Comparison of ENCODE assay signal across 1 cellular context in the genomic region with DNA sequence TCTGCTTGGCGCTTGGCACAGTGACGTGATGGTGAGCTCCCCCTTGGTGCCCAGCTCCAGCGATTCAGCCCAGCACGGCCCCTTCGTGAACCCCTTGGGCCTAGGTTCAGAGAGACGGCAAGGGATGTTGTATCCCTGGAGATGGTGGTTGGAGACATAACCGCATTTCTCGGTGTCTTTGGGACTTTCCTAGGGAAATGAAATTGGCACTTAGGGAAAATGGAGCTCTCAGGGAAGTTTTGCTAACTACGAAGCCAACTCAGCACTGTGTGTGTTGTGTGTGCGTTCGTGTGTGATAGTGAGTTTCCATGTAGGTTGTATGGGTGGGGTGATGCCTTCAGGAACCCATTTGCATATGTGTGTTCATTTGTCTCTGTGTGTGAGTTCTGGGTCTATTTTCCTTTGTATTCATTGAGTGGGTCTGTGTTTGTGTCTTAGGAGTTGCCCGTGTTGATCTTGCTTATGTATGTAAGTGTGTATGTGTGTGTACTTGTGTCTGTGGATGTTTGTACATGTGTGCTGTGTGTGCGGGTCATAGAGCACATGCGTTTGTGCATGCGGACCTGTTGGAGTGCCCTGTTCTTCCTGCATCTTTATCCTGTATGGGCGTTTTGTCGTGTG.
TF ChIP-seq lines count a peak whose summit lies in the region.

No MANE protein-coding gene starts in this region.

TF ChIP-seq in HepG2, 621 proteins besides CTCF, POLR2A, EP300 and RAD21 (continued from another document and continues in another):
- TF ChIP-seq, protein P1, sequence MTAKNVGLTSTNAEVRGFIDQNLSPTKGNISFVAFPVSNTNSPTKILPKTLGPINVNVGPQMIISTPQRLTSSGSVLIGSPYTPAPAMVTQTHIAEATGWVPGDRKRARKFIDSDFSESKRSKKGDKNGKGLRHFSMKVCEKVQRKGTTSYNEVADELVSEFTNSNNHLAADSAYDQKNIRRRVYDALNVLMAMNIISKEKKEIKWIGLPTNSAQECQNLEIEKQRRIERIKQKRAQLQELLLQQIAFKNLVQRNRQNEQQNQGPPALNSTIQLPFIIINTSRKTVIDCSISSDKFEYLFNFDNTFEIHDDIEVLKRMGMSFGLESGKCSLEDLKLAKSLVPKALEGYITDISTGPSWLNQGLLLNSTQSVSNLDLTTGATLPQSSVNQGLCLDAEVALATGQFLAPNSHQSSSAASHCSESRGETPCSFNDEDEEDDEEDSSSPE (CRISPR knock-in tag; IDR thresholded peaks at IDR 0.05), result no peak
- TF ChIP-seq MLLT10 (CRISPR knock-in tag; IDR thresholded peaks at IDR 0.05) (peak; percentile 94), ZNF367 (CRISPR knock-in tag; IDR thresholded peaks at IDR 0.05; ENCODE audit: borderline replicate concordance) (no peak), ZNF891 (CRISPR knock-in tag; IDR thresholded peaks at IDR 0.05) (no peak; the same call in 1 of the 2 replicates), SNAPC2 (CRISPR knock-in tag; IDR thresholded peaks at IDR 0.05) (no peak), EHMT2 (IDR thresholded peaks at IDR 0.05; ENCODE audit: borderline replicate concordance, low read depth, low read length) (no peak), ZNF251 (CRISPR knock-in tag; IDR thresholded peaks at IDR 0.05) (peak; percentile 17; the same call in 1 of the 2 replicates), RARG (CRISPR knock-in tag; IDR thresholded peaks at IDR 0.05; ENCODE audit: low read depth) (no peak), KLF6 (CRISPR knock-in tag; IDR thresholded peaks at IDR 0.05) (no peak), ZNF333 (CRISPR knock-in tag; IDR thresholded peaks at IDR 0.05; ENCODE audit: borderline replicate concordance) (no peak; the same call in 1 of the 2 replicates), PTBP1 (IDR thresholded peaks at IDR 0.05; ENCODE audit: low read depth, low read length, poor library complexity, severe bottlenecking) (no peak), NFYC (CRISPR knock-in tag; IDR thresholded peaks at IDR 0.05) (no peak; the same call in 1 of the 2 replicates), ZFAT (CRISPR knock-in tag; conservative IDR thresholded peaks at IDR 0.05) (no peak), ZC3H13 (CRISPR knock-in tag; IDR thresholded peaks at IDR 0.05) (peak; percentile 23; the same call in 1 of the 2 replicates), GTF3A (CRISPR knock-in tag; conservative IDR thresholded peaks at IDR 0.05) (no peak), MTA1 (CRISPR knock-in tag; IDR thresholded peaks at IDR 0.05; ENCODE audit: borderline replicate concordance) (no peak), ZNF382 (CRISPR knock-in tag; IDR thresholded peaks at IDR 0.05; ENCODE audit: borderline replicate concordance) (no peak), ATF1 (CRISPR knock-in tag; IDR thresholded peaks at IDR 0.05) (no peak), ADNP (CRISPR knock-in tag; IDR thresholded peaks at IDR 0.05) (no peak), POLR2G (IDR thresholded peaks at IDR 0.05; ENCODE audit: low read depth, low read length) (peak; percentile 6), RFXAP (CRISPR knock-in tag; IDR thresholded peaks at IDR 0.05; ENCODE audit: borderline replicate concordance) (0 out of 2 replicates have a peak, but pooled peaks have one; percentile 42), DNMT3B (CRISPR knock-in tag; conservative IDR thresholded peaks at IDR 0.05) (no peak), MAFG (CRISPR knock-in tag; IDR thresholded peaks at IDR 0.05) (no peak), ZNF782 (CRISPR knock-in tag; IDR thresholded peaks at IDR 0.05; ENCODE audit: borderline replicate concordance) (peak; percentile 10; the same call in 1 of the 2 replicates), ZNF773 (CRISPR knock-in tag; IDR thresholded peaks at IDR 0.05; ENCODE audit: borderline replicate concordance) (0 out of 2 replicates have a peak, but pooled peaks have one; percentile 67), ZNF703 (CRISPR knock-in tag; IDR thresholded peaks at IDR 0.05; ENCODE audit: borderline replicate concordance) (no peak), MEIS2 (CRISPR knock-in tag; IDR thresholded peaks at IDR 0.05) (peak; percentile 44; the same call in 1 of the 2 replicates), POGZ (CRISPR knock-in tag; IDR thresholded peaks at IDR 0.05) (peak; percentile 19; the same call in 1 of the 2 replicates), ZNF772 (CRISPR knock-in tag; IDR thresholded peaks at IDR 0.05) (no peak), ZNF552 (CRISPR knock-in tag; IDR thresholded peaks at IDR 0.05; ENCODE audit: borderline replicate concordance) (0 out of 2 replicates have a peak, but pooled peaks have one; percentile 19), HNF4A (CRISPR knock-in tag; IDR thresholded peaks at IDR 0.05) (0 out of 2 replicates have a peak, but pooled peaks have one; percentile 17), ZNF563 (CRISPR knock-in tag; IDR thresholded peaks at IDR 0.05) (0 out of 2 replicates have a peak, but pooled peaks have one; percentile 1), ZNF558 (CRISPR knock-in tag; IDR thresholded peaks at IDR 0.05; ENCODE audit: borderline replicate concordance) (0 out of 2 replicates have a peak, but pooled peaks have one; percentile 80), TCF7 (IDR thresholded peaks at IDR 0.05; ENCODE audit: low read depth) (no peak), ZFP90 (CRISPR knock-in tag; IDR thresholded peaks at IDR 0.05; ENCODE audit: borderline replicate concordance) (peak; percentile 87)
- TF ChIP-seq, protein P2, sequence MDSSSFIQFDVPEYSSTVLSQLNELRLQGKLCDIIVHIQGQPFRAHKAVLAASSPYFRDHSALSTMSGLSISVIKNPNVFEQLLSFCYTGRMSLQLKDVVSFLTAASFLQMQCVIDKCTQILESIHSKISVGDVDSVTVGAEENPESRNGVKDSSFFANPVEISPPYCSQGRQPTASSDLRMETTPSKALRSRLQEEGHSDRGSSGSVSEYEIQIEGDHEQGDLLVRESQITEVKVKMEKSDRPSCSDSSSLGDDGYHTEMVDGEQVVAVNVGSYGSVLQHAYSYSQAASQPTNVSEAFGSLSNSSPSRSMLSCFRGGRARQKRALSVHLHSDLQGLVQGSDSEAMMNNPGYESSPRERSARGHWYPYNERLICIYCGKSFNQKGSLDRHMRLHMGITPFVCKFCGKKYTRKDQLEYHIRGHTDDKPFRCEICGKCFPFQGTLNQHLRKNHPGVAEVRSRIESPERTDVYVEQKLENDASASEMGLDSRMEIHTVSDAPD (CRISPR knock-in tag; IDR thresholded peaks at IDR 0.05), result 0 out of 2 replicates have a peak, but pooled peaks have one; percentile 7
- TF ChIP-seq, protein P3, sequence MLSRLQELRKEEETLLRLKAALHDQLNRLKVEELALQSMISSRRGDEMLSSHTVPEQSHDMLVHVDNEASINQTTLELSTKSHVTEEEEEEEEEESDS (CRISPR knock-in tag; IDR thresholded peaks at IDR 0.05; ENCODE audit: borderline replicate concordance), result no peak
- TF ChIP-seq, protein P4, sequence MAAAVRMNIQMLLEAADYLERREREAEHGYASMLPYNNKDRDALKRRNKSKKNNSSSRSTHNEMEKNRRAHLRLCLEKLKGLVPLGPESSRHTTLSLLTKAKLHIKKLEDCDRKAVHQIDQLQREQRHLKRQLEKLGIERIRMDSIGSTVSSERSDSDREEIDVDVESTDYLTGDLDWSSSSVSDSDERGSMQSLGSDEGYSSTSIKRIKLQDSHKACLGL (CRISPR knock-in tag; IDR thresholded peaks at IDR 0.05), result peak; percentile 46; the same call in 1 of the 2 replicates
- TF ChIP-seq, protein P5, sequence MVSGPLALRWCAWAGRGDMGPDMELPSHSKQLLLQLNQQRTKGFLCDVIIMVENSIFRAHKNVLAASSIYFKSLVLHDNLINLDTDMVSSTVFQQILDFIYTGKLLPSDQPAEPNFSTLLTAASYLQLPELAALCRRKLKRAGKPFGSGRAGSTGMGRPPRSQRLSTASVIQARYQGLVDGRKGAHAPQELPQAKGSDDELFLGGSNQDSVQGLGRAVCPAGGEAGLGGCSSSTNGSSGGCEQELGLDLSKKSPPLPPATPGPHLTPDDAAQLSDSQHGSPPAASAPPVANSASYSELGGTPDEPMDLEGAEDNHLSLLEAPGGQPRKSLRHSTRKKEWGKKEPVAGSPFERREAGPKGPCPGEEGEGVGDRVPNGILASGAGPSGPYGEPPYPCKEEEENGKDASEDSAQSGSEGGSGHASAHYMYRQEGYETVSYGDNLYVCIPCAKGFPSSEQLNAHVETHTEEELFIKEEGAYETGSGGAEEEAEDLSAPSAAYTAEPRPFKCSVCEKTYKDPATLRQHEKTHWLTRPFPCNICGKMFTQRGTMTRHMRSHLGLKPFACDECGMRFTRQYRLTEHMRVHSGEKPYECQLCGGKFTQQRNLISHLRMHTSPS (CRISPR knock-in tag; IDR thresholded peaks at IDR 0.05; ENCODE audit: low read depth), result peak; percentile 3; the same call in 1 of the 2 replicates
- TF ChIP-seq, protein P6, sequence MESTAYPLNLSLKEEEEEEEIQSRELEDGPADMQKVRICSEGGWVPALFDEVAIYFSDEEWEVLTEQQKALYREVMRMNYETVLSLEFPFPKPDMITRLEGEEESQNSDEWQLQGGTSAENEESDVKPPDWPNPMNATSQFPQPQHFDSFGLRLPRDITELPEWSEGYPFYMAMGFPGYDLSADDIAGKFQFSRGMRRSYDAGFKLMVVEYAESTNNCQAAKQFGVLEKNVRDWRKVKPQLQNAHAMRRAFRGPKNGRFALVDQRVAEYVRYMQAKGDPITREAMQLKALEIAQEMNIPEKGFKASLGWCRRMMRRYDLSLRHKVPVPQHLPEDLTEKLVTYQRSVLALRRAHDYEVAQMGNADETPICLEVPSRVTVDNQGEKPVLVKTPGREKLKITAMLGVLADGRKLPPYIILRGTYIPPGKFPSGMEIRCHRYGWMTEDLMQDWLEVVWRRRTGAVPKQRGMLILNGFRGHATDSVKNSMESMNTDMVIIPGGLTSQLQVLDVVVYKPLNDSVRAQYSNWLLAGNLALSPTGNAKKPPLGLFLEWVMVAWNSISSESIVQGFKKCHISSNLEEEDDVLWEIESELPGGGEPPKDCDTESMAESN (CRISPR knock-in tag; conservative IDR thresholded peaks at IDR 0.05), result 0 out of 2 replicates have a peak, but pooled peaks have one; percentile 9
- TF ChIP-seq, protein P7, sequence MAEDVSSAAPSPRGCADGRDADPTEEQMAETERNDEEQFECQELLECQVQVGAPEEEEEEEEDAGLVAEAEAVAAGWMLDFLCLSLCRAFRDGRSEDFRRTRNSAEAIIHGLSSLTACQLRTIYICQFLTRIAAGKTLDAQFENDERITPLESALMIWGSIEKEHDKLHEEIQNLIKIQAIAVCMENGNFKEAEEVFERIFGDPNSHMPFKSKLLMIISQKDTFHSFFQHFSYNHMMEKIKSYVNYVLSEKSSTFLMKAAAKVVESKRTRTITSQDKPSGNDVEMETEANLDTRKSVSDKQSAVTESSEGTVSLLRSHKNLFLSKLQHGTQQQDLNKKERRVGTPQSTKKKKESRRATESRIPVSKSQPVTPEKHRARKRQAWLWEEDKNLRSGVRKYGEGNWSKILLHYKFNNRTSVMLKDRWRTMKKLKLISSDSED (CRISPR knock-in tag; IDR thresholded peaks at IDR 0.05), result no peak
- TF ChIP-seq, protein P8, sequence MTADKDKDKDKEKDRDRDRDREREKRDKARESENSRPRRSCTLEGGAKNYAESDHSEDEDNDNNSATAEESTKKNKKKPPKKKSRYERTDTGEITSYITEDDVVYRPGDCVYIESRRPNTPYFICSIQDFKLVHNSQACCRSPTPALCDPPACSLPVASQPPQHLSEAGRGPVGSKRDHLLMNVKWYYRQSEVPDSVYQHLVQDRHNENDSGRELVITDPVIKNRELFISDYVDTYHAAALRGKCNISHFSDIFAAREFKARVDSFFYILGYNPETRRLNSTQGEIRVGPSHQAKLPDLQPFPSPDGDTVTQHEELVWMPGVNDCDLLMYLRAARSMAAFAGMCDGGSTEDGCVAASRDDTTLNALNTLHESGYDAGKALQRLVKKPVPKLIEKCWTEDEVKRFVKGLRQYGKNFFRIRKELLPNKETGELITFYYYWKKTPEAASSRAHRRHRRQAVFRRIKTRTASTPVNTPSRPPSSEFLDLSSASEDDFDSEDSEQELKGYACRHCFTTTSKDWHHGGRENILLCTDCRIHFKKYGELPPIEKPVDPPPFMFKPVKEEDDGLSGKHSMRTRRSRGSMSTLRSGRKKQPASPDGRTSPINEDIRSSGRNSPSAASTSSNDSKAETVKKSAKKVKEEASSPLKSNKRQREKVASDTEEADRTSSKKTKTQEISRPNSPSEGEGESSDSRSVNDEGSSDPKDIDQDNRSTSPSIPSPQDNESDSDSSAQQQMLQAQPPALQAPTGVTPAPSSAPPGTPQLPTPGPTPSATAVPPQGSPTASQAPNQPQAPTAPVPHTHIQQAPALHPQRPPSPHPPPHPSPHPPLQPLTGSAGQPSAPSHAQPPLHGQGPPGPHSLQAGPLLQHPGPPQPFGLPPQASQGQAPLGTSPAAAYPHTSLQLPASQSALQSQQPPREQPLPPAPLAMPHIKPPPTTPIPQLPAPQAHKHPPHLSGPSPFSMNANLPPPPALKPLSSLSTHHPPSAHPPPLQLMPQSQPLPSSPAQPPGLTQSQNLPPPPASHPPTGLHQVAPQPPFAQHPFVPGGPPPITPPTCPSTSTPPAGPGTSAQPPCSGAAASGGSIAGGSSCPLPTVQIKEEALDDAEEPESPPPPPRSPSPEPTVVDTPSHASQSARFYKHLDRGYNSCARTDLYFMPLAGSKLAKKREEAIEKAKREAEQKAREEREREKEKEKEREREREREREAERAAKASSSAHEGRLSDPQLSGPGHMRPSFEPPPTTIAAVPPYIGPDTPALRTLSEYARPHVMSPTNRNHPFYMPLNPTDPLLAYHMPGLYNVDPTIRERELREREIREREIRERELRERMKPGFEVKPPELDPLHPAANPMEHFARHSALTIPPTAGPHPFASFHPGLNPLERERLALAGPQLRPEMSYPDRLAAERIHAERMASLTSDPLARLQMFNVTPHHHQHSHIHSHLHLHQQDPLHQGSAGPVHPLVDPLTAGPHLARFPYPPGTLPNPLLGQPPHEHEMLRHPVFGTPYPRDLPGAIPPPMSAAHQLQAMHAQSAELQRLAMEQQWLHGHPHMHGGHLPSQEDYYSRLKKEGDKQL (CRISPR knock-in tag; IDR thresholded peaks at IDR 0.05; ENCODE audit: low read depth), result 0 out of 2 replicates have a peak, but pooled peaks have one; percentile 26
- TF ChIP-seq, protein P9, sequence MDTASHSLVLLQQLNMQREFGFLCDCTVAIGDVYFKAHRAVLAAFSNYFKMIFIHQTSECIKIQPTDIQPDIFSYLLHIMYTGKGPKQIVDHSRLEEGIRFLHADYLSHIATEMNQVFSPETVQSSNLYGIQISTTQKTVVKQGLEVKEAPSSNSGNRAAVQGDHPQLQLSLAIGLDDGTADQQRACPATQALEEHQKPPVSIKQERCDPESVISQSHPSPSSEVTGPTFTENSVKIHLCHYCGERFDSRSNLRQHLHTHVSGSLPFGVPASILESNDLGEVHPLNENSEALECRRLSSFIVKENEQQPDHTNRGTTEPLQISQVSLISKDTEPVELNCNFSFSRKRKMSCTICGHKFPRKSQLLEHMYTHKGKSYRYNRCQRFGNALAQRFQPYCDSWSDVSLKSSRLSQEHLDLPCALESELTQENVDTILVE (CRISPR knock-in tag; IDR thresholded peaks at IDR 0.05), result 0 out of 2 replicates have a peak, but pooled peaks have one; percentile 11
